ENCODE assay signal across 1 cellular context in genomic region chr5:159053216-159053615, GRCh38.
TF ChIP-seq lines count a peak whose summit lies in the region.

No MANE protein-coding gene starts in this region.

TF ChIP-seq in GM12878, 131 proteins besides CTCF, POLR2A, EP300 and RAD21:
- TF ChIP-seq PKNOX1 (IDR thresholded peaks at IDR 0.05): peak; percentile 28; the same call in 1 of the 2 replicates
- TF ChIP-seq MTA3 (IDR thresholded peaks at IDR 0.05; ENCODE audit: borderline replicate concordance, low read length): no peak
- no peak for TF ChIP-seq SUZ12 (IDR thresholded peaks at IDR 0.05; ENCODE audit: unreplicated experiment)
- no peak for TF ChIP-seq SKIL (IDR thresholded peaks at IDR 0.05; ENCODE audit: low read depth, poor library complexity, severe bottlenecking)
- no peak for TF ChIP-seq FOXK2 (IDR thresholded peaks at IDR 0.05)
- no peak for TF ChIP-seq NR2C1 (IDR thresholded peaks at IDR 0.05)
- TF ChIP-seq PRDM15 (CRISPR knock-in tag; IDR thresholded peaks at IDR 0.05): no peak
- TF ChIP-seq ZNF687 (IDR thresholded peaks at IDR 0.05): no peak
- no peak for TF ChIP-seq RAD51 (IDR thresholded peaks at IDR 0.05)
- no peak for TF ChIP-seq CHD1 (IDR thresholded peaks at IDR 0.05; ENCODE audit: low read depth, low read length)
- no peak for TF ChIP-seq MYC (IDR thresholded peaks at IDR 0.05; ENCODE audit: insufficient read depth, insufficient read length, insufficient replicate concordance, low read length, severe bottlenecking)
- no peak for TF ChIP-seq ZNF384 (IDR thresholded peaks at IDR 0.05; ENCODE audit: borderline replicate concordance, low read depth, low read length)
- TF ChIP-seq RFX5 (IDR thresholded peaks at IDR 0.05; ENCODE audit: low read depth, low read length): peak; percentile 89
- TF ChIP-seq MLLT1 (IDR thresholded peaks at IDR 0.05): no peak
- 0 out of 2 replicates have a peak, but pooled peaks have one; percentile 30 for TF ChIP-seq CREB1 (IDR thresholded peaks at IDR 0.05; ENCODE audit: low read depth)
